ENCODE assay signal across 23 cellular contexts in the genomic region with DNA sequence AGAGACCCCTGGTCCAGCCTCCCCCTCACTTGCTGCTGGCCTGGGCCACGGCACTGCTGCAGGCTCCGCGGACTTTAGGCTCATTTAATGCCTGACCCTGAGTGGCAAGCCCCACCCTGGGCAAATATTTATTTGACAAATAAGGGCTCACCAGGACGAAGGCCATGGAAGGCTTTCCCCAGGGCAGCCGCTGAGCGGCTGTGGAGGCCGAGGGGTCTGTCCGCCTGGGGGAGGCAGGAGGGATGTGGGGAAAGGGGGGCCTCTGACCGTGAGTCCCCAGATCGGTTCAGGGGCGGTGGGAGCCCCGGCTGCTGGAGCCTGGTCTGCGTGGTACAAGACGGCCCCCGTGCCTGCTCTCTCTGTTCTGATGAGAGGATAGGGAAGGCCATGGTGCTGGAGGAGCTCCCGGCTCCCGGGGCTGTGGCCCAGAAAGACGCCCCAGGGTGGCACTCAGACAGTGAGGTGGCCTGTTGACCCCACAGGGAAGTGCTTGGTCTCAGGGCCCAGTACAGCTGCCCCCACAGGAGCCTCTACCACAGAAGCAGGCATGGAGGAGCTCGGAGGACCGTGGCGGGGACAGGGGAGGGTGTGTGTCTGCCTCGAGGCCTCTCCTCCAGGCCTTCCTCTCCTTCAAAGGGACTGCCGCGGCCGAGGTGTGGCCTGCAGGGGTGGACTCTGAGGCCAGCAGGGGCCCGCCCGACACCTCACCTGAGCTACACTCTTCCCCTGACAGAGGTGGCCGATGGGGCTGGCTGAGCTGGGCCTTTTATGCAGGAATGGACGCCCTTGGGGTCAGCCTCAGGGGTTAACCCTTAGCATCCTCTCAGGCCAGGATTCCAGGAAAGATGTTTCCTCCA. TPM values are rescaled to one million over a fixed set of nuclear protein-coding genes. Genes with fewer than 3 reads are reported as not detected.
DNase-seq lines count a peak whose midpoint lies in the region; ATAC-seq, FAIRE-seq and TF ChIP-seq lines count a peak whose summit lies in the region.
"Had no signal": no experiment of that assay in that cellular context is flagged by ENCODE, and none has a peak within 500 bp of the region (broad histone marks: within the 10 kb centered on the region; RNA-seq: fewer than 3 reads in every experiment).

No MANE protein-coding gene starts in this region.

- 74% methylated on average over 14 of the region's 29 CpGs for WGBS in mammary epithelial cell (ENCODE audit: low coverage, missing lambda C conversion rate)
- whole genome bisulfite sequencing in stomach, 5 donors = 28 to 64% (median 44%) methylated on average over 19 to 29 of the region's 29 CpGs
- 17 to 66% methylated on average over 29 of the region's 29 CpGs for WGBS in sigmoid colon, 2 donors

- TF ChIP-seq POLR2A in breast epithelium (IDR thresholded peaks at IDR 0.05) (no peak), stomach (IDR thresholded peaks at IDR 0.05) (no peak), sigmoid colon (IDR thresholded peaks at IDR 0.05) (no peak)

- ATAC-seq in lower lobe of right lung = peak; percentile 32 to 41
- ATAC-seq in sciatic nerve = no peak

- no peak for TF ChIP-seq CTCF in breast epithelium (IDR thresholded peaks at IDR 0.05)
- no peak for TF ChIP-seq CTCF in mammary epithelial cell (conservative IDR thresholded peaks at IDR 0.05 in 1 of 2, IDR thresholded peaks at IDR 0.05 in 1 of 2; ENCODE audit: extremely low read depth in 1 of 2, insufficient read depth in 1 of 2, low read depth in 1 of 2, low read length in 2 of 2)
- TF ChIP-seq CTCF in VCaP (conservative IDR thresholded peaks at IDR 0.05) = no peak
- TF ChIP-seq CTCF in lower lobe of right lung (IDR thresholded peaks at IDR 0.05) = no peak
- no peak for TF ChIP-seq CTCF in stomach (IDR thresholded peaks at IDR 0.05)
- TF ChIP-seq CTCF in sigmoid colon (IDR thresholded peaks at IDR 0.05) = no peak

- no peaks in the 10 kb centered on the region for H3K36me3 ChIP-seq in breast epithelium
- H3K36me3 ChIP-seq in mammary epithelial cell (ENCODE audit: insufficient read depth, low read length) = no peaks in the 10 kb centered on the region
- H3K36me3 ChIP-seq in lower lobe of right lung = no peaks in the 10 kb centered on the region
- H3K36me3 ChIP-seq in stomach = no peaks in the 10 kb centered on the region
- H3K36me3 ChIP-seq in sigmoid colon = no peaks in the 10 kb centered on the region
- H3K36me3 ChIP-seq: BE2C had no signal

- in situ Hi-C loops in mammary epithelial cell (cut with MboI; ENCODE audit: low sequenced_read_pairs in 2 of 2) = no loop called here

- no peaks in the 10 kb centered on the region for H3K79me2 ChIP-seq in mammary epithelial cell (ENCODE audit: insufficient read depth, low read length)

- FAIRE-seq in frontal cortex (lab: Jason Lieb, UNC) = no peak
- FAIRE-seq: A204.1, endothelial cell of umbilical vein had no signal

- H3K9me3 ChIP-seq in breast epithelium = no peaks in the 10 kb centered on the region
- H3K9me3 ChIP-seq in mammary epithelial cell (replicated peaks; ENCODE audit: insufficient read depth, low read length) = no peaks in the 10 kb centered on the region
- H3K9me3 ChIP-seq in lower lobe of right lung = no peaks in the 10 kb centered on the region
- no peaks in the 10 kb centered on the region for H3K9me3 ChIP-seq in stomach
- H3K9me3 ChIP-seq in sigmoid colon = no peaks in the 10 kb centered on the region
- H3K9me3 ChIP-seq: BE2C, SK-N-SH had no signal

- dilution Hi-C loops in mammary epithelial cell (cut with HindIII; ENCODE audit: low sequenced_read_pairs) = loop anchor here (5.0 kb wide), 2 partner anchors 47 to 102 kb away; partner anchors contain the start of gene TTLL10

- H3K4me2 ChIP-seq in mammary epithelial cell (ENCODE audit: insufficient read depth, low read depth, low read length) = no peak overlapping the region
- H3K4me2 ChIP-seq: SK-N-SH had no signal

- intact Hi-C loops in breast epithelium (cut with DNase I; ENCODE audit: low total_unique reads) (loop anchor here (5.0 to 10.0 kb wide), 2 partner anchors 110 to 167 kb away; partner anchors contain the start of genes B3GALT6 and SDF4), mammary epithelial cell (cut with micrococcal nuclease) (no loop called here), lower lobe of right lung (cut with DNase I) (no loop called here), stomach (cut with DNase I; ENCODE audit: low total_unique reads) (loop anchor here (5.0 to 10.0 kb wide), 3 partner anchors 47 to 170 kb away; partner anchors contain the start of gene TTLL10), sciatic nerve (cut with DNase I) (loop anchor here (5.0 kb wide), 1 partner anchor 167 kb away; no protein-coding TSS in a partner anchor), sigmoid colon (cut with DNase I) (loop anchor here (5.0 kb wide), 1 partner anchor 147 kb away; the partner anchor contains the start of gene UBE2J2)

- H3K27ac ChIP-seq in breast epithelium = peak overlapping the region; percentile 29 to 32
- no peak overlapping the region for H3K27ac ChIP-seq in mammary epithelial cell (ENCODE audit: insufficient read depth, low read depth, low read length)
- H3K27ac ChIP-seq in VCaP = peak overlapping the region; percentile 54; the same call in 1 of the 2 replicates
- peak overlapping the region; percentile 19 for H3K27ac ChIP-seq in lower lobe of right lung
- peak overlapping the region; percentile 81 to 87 (median 84) for H3K27ac ChIP-seq in stomach
- no peak overlapping the region for H3K27ac ChIP-seq in sigmoid colon

- H2AFZ ChIP-seq in mammary epithelial cell (ENCODE audit: low read depth, low read length) = no peak overlapping the region

- H3K27me3 ChIP-seq in breast epithelium (no peaks in the 10 kb centered on the region), mammary epithelial cell (ENCODE audit: insufficient read depth, low read length) (no peaks in the 10 kb centered on the region), lower lobe of right lung (ENCODE audit: low read depth) (peaks cover 8% of the 10 kb centered on the region), stomach (peaks cover 0 to 30% (median 0%) of the 10 kb centered on the region in 3 donors), sigmoid colon (peaks cover 0 to 30% (median 0%) of the 10 kb centered on the region in 3 donors)

- peaks cover 0 to 11% of the 10 kb centered on the region in 2 donors for H3K4me1 ChIP-seq in breast epithelium
- peaks cover 9% of the 10 kb centered on the region for H3K4me1 ChIP-seq in mammary epithelial cell (ENCODE audit: insufficient read depth, low read length)
- H3K4me1 ChIP-seq in lower lobe of right lung = peaks cover 10% of the 10 kb centered on the region
- peaks cover 48 to 67% (median 64%) of the 10 kb centered on the region in 4 donors for H3K4me1 ChIP-seq in stomach
- peaks cover 0 to 11% (median 11%) of the 10 kb centered on the region in 4 donors for H3K4me1 ChIP-seq in sigmoid colon
- H3K4me1 ChIP-seq: BE2C had no signal

- DNase-seq in breast epithelium (ENCODE audit: low spot score in 2 of 2) (no peak), mammary epithelial cell (no peak), lower lobe of right lung (peak; percentile 49), stomach (peak; percentile 80), sciatic nerve (ENCODE audit: low spot score) (no peak), sigmoid colon (no peak), frontal cortex (ENCODE audit: low spot score in 2 of 2) (no peak)
- DNase-seq: activated CD4-positive, alpha-beta memory T cell treated with anti-CD3 and anti-CD28 coated beads, Interleukin-2, amount 10 ng/mL, durations not matched to agents 7 days and 5 days; activated CD4-positive, CD25-positive, alpha-beta regulatory T cell; activated naive CD4-positive, alpha-beta T cell treated with Interleukin-2 at 50 U/mL for 16 hours; activated T-cell treated with anti-CD3 and anti-CD28 coated beads, Interleukin-2, amount 50 U/mL, for 24 hours; amniotic stem cell; NCI-H1930; NCI-H345; SK-N-SH; stimulated activated CD4-positive, alpha-beta T cell treated with anti-CD3 and anti-CD28 coated beads, Interleukin-12 subunit alpha, Interleukin-12 subunit beta, amount 100 ng/mL, for 4 hours had no signal

- no peak overlapping the region for H3K4me3 ChIP-seq in breast epithelium
- H3K4me3 ChIP-seq in mammary epithelial cell (replicated peaks in 1 of 3; ENCODE audit: insufficient read depth in 1 of 3, low read depth in 2 of 3, low read length in 3 of 3) = no peak overlapping the region
- no peak overlapping the region for H3K4me3 ChIP-seq in lower lobe of right lung
- peak overlapping the region in 1 of 4 donors; percentile 16 for H3K4me3 ChIP-seq in stomach
- no peak overlapping the region for H3K4me3 ChIP-seq in sigmoid colon

- BruUV-seq in mammary epithelial cell (replicated peaks; lab: Mats Ljungman, UMichigan) = no TSS peak

- TF ChIP-seq EP300 in stomach (IDR thresholded peaks at IDR 0.05) (no peak), sigmoid colon (IDR thresholded peaks at IDR 0.05) (no peak)

- CTCF ChIA-PET in mammary epithelial cell (lab: Charles Lee; ENCODE audit: low non-redundant PET) = no interaction called here

- no peak overlapping the region for H3K9ac ChIP-seq in mammary epithelial cell (ENCODE audit: insufficient read depth, low read length)
- H3K9ac ChIP-seq: SK-N-SH had no signal

- no peaks in the 10 kb centered on the region for H4K20me1 ChIP-seq in mammary epithelial cell (ENCODE audit: insufficient read depth, low read length)

RNA-seq across cellular contexts. Expression of gene C1orf159, which starts 9.1 kb away (rescaled TPM):
- total RNA-seq in breast epithelium (10 to 100 TPM in 2 of 3 donors, 1 to 10 TPM in 1; 6.9 to 24.0 (median 12.5) TPM), mammary epithelial cell (10 to 100 TPM in 1 of 2 donors, 1 to 10 TPM in 1; 9.5 to 23.8 TPM), lower lobe of right lung (11.7 TPM), stomach (10 to 100 TPM; 15.8 to 67.0 (median 33.8) TPM), sciatic nerve (12.0 TPM), sigmoid colon (10 to 100 TPM in 2 of 4 donors, 1 to 10 TPM in 2; 7.9 to 13.8 (median 10.4) TPM), frontal cortex (6.1 TPM)
- polyA plus RNA-seq in mammary epithelial cell (11.6 TPM), stomach (10 to 100 TPM; 10.2 to 17.1 (median 12.8) TPM), sigmoid colon (10 to 100 TPM in 1 of 3 donors, 1 to 10 TPM in 2; 6.6 to 25.3 (median 6.9) TPM)
- polyA minus RNA-seq in mammary epithelial cell = 0.88 TPM

RNA-seq across cellular contexts. Expression of gene TTLL10, which starts 48.7 kb away (rescaled TPM):
- total RNA-seq in breast epithelium = under 1 TPM; 0.15 to 0.33 (median 0.16) TPM
- total RNA-seq in mammary epithelial cell = not detected
- polyA plus RNA-seq in mammary epithelial cell = not detected
- polyA minus RNA-seq in mammary epithelial cell = not detected
- total RNA-seq in lower lobe of right lung = 6.6 TPM
- total RNA-seq in stomach = 1 to 10 TPM in 1 of 5 donors, not detected in 4; 6.4 TPM
- under 1 TPM in 2 of 3 donors, not detected in 1; 0.13 to 0.46 TPM for polyA plus RNA-seq in stomach
- total RNA-seq in sciatic nerve = 0.71 TPM
- total RNA-seq in sigmoid colon = not detected
- polyA plus RNA-seq in sigmoid colon = under 1 TPM; 0.46 to 0.70 (median 0.60) TPM
- total RNA-seq in frontal cortex = not detected
- total RNA-seq: activated CD4-positive, alpha-beta memory T cell treated with anti-CD3 and anti-CD28 coated beads, Interleukin-2, amount 10 ng/mL, durations not matched to agents 7 days and 5 days; endothelial cell of umbilical vein; pulmonary artery endothelial cell had no signal
- polyA plus RNA-seq: endothelial cell of umbilical vein, neural cell, SK-N-SH had no signal

RNA-seq across cellular contexts. Expression of gene RNF223, which starts 50.9 kb away (rescaled TPM):
- total RNA-seq in breast epithelium = 1 to 10 TPM in 1 of 3 donors, under 1 TPM in 1, not detected in 1; 0.33 to 2.8 TPM
- under 1 TPM in 1 of 2 donors, not detected in 1; 0.17 TPM for total RNA-seq in mammary epithelial cell
- 0.06 TPM for polyA plus RNA-seq in mammary epithelial cell
- not detected for polyA minus RNA-seq in mammary epithelial cell
- 0.65 TPM for total RNA-seq in lower lobe of right lung
- 1 to 10 TPM in 2 of 5 donors, not detected in 3; 1.4 to 5.9 TPM for total RNA-seq in stomach
- 1 to 10 TPM; 3.2 to 8.1 (median 3.4) TPM for polyA plus RNA-seq in stomach
- total RNA-seq in sciatic nerve = not detected
- total RNA-seq in sigmoid colon = not detected
- polyA plus RNA-seq in sigmoid colon = 1 to 10 TPM in 2 of 3 donors, under 1 TPM in 1; 0.60 to 3.7 (median 1.9) TPM
- total RNA-seq in frontal cortex = not detected
- total RNA-seq: activated CD4-positive, alpha-beta memory T cell treated with anti-CD3 and anti-CD28 coated beads, Interleukin-2, amount 10 ng/mL, durations not matched to agents 7 days and 5 days; endothelial cell of umbilical vein; pulmonary artery endothelial cell; subcutaneous adipose tissue had no signal
- polyA plus RNA-seq: endothelial cell of umbilical vein, neural cell, SK-N-SH had no signal

Comparison
In these comparisons a context has a peak if more than half of its experiments do, and no peak if none do; other contexts are left out.
1. H3K27ac ChIP-seq: peak in breast epithelium (2 of 2), VCaP (single experiment), lower lobe of right lung (single experiment) and stomach (5 of 5); none in mammary epithelial cell (single experiment) and sigmoid colon (0 of 4).
2. intact Hi-C loops: an anchor here in breast epithelium (5.0 to 10.0 kb wide), stomach (5.0 to 10.0 kb wide), sciatic nerve (5.0 kb wide) and sigmoid colon (5.0 kb wide); none called in mammary epithelial cell and lower lobe of right lung.
3. DNase-seq: peak in lower lobe of right lung (single experiment) and stomach (single experiment); none in breast epithelium (0 of 2), mammary epithelial cell (single experiment), sciatic nerve (single experiment), sigmoid colon (single experiment) and frontal cortex (0 of 2).